ENCODE assay signal across 25 cellular contexts in genomic region chrX:22088326-22088725, GRCh38. TPM values are rescaled to one million over a fixed set of nuclear protein-coding genes. Genes with fewer than 3 reads are reported as not detected.
DNase-seq lines count a peak whose midpoint lies in the region; ATAC-seq lines count a peak whose summit lies in the region.
"Had no signal": no experiment of that assay in that cellular context is flagged by ENCODE, and none has a peak within 500 bp of the region (broad histone marks: within the 10 kb centered on the region; RNA-seq: fewer than 3 reads in every experiment).

No MANE protein-coding gene starts in this region.

- peaks cover 3% of the 10 kb centered on the region for H3K9me3 Mint-ChIP-seq in activated CD4-positive, alpha-beta T cell treated with anti-CD3 and anti-CD28 coated beads for 36 hours (ENCODE audit: low read depth)
- H3K9me3 Mint-ChIP-seq in activated naive CD4-positive, alpha-beta T cell treated with anti-CD3 and anti-CD28 coated beads for 36 hours, result peaks cover 5% of the 10 kb centered on the region
- peaks cover 8% of the 10 kb centered on the region for H3K9me3 Mint-ChIP-seq in activated T-helper 2 cell treated with anti-CD3 and anti-CD28 coated beads, Interferon-gamma antibody, Interleukin-2, Interleukin-4, amounts not matched to agents 10 μg/mL and 5 μg/mL and 100 μg/mL, durations not matched to agents 14 hours and 24 hours and 36 hours
- H3K9me3 Mint-ChIP-seq in stimulated activated naive CD8-positive, alpha-beta T cell treated with anti-CD3 and anti-CD28 coated beads, Interleukin-15, Interleukin-2, amounts not matched to agents 100 ng/mL and 50 ng/mL, for 24 hours, result peaks cover 7% of the 10 kb centered on the region
- H3K9me3 Mint-ChIP-seq: CD8-positive, alpha-beta memory T cell; HFFc6; IgD-negative memory B cell had no signal

- H3K27me3 Mint-ChIP-seq in activated CD4-positive, alpha-beta T cell treated with anti-CD3 and anti-CD28 coated beads for 36 hours, result no peaks in the 10 kb centered on the region
- H3K27me3 Mint-ChIP-seq in activated naive CD4-positive, alpha-beta T cell treated with anti-CD3 and anti-CD28 coated beads for 36 hours (ENCODE audit: low read depth), result no peaks in the 10 kb centered on the region
- H3K27me3 Mint-ChIP-seq in activated T-helper 2 cell treated with anti-CD3 and anti-CD28 coated beads, Interferon-gamma antibody, Interleukin-2, Interleukin-4, amounts not matched to agents 10 μg/mL and 5 μg/mL and 100 μg/mL, durations not matched to agents 14 hours and 24 hours and 36 hours (ENCODE audit: low read depth), result no peaks in the 10 kb centered on the region
- no peaks in the 10 kb centered on the region for H3K27me3 Mint-ChIP-seq in stimulated activated naive CD8-positive, alpha-beta T cell treated with anti-CD3 and anti-CD28 coated beads, Interleukin-15, Interleukin-2, amounts not matched to agents 100 ng/mL and 50 ng/mL, for 24 hours
- H3K27me3 Mint-ChIP-seq: IgD-negative memory B cell had no signal

- H3K4me3 Mint-ChIP-seq in activated CD4-positive, alpha-beta T cell treated with anti-CD3 and anti-CD28 coated beads for 36 hours, result no peak overlapping the region
- no peak overlapping the region for H3K4me3 Mint-ChIP-seq in activated naive CD4-positive, alpha-beta T cell treated with anti-CD3 and anti-CD28 coated beads for 36 hours
- no peak overlapping the region for H3K4me3 Mint-ChIP-seq in activated T-helper 2 cell treated with anti-CD3 and anti-CD28 coated beads, Interferon-gamma antibody, Interleukin-2, Interleukin-4, amounts not matched to agents 10 μg/mL and 5 μg/mL and 100 μg/mL, durations not matched to agents 14 hours and 24 hours and 36 hours (ENCODE audit: low read depth)
- H3K4me3 Mint-ChIP-seq in stimulated activated naive CD8-positive, alpha-beta T cell treated with anti-CD3 and anti-CD28 coated beads, Interleukin-15, Interleukin-2, amounts not matched to agents 100 ng/mL and 50 ng/mL, for 24 hours, result peak overlapping the region; percentile 62
- H3K4me3 Mint-ChIP-seq: CD14-positive monocyte; CD8-positive, alpha-beta memory T cell; HFFc6; IgD-negative memory B cell had no signal

- peaks cover 27% of the 10 kb centered on the region for H3K4me1 Mint-ChIP-seq in activated CD4-positive, alpha-beta T cell treated with anti-CD3 and anti-CD28 coated beads for 36 hours
- H3K4me1 Mint-ChIP-seq in activated naive CD4-positive, alpha-beta T cell treated with anti-CD3 and anti-CD28 coated beads for 36 hours (ENCODE audit: low read depth), result peaks cover 22% of the 10 kb centered on the region
- peaks cover 18% of the 10 kb centered on the region for H3K4me1 Mint-ChIP-seq in activated T-helper 2 cell treated with anti-CD3 and anti-CD28 coated beads, Interferon-gamma antibody, Interleukin-2, Interleukin-4, amounts not matched to agents 10 μg/mL and 5 μg/mL and 100 μg/mL, durations not matched to agents 14 hours and 24 hours and 36 hours (ENCODE audit: low read depth)
- H3K4me1 Mint-ChIP-seq in stimulated activated naive CD8-positive, alpha-beta T cell treated with anti-CD3 and anti-CD28 coated beads, Interleukin-15, Interleukin-2, amounts not matched to agents 100 ng/mL and 50 ng/mL, for 24 hours (ENCODE audit: low read depth), result peaks cover 47% of the 10 kb centered on the region
- H3K4me1 Mint-ChIP-seq: CD14-positive monocyte; CD8-positive, alpha-beta memory T cell; IgD-negative memory B cell had no signal

- no peak for DNase-seq in activated CD4-positive, alpha-beta T cell treated with anti-CD3 and anti-CD28 coated beads for 36 hours
- no peak for DNase-seq in activated CD4-positive, alpha-beta T cell treated with anti-CD3 and anti-CD28 coated beads for 4 hours
- no peak for DNase-seq in activated naive CD4-positive, alpha-beta T cell treated with anti-CD3 and anti-CD28 coated beads for 36 hours
- DNase-seq in activated naive CD4-positive, alpha-beta T cell treated with anti-CD3 and anti-CD28 coated beads, Interleukin-2, amount 50 U/mL, for 16 hours, result no peak
- no peak for DNase-seq in activated T-helper 2 cell treated with anti-CD3 and anti-CD28 coated beads, Interferon-gamma antibody, Interleukin-2, Interleukin-4, amounts not matched to agents 10 μg/mL and 5 μg/mL and 100 μg/mL, durations not matched to agents 14 hours and 24 hours and 36 hours (ENCODE audit: low spot score)
- DNase-seq: ACHN; BE2C; CD8-positive, alpha-beta memory T cell; DMS 273 treated with DMSO at 0.1 percent for 48 hours; DMS79; EL; GDM1; GOT3; HFFc6; MM.1S; NCI-H1694; NCI-H2029 treated with DMSO at 0.1 percent for 48 hours; NCI-H526 treated with DMSO at 0.1 percent for 48 hours; PC-9 had no signal

- intact Hi-C loops in activated CD4-positive, alpha-beta T cell treated with anti-CD3 and anti-CD28 coated beads for 36 hours (cut with DNase I, micrococcal nuclease), result no loop called here
- intact Hi-C loops in activated naive CD4-positive, alpha-beta T cell treated with anti-CD3 and anti-CD28 coated beads for 36 hours (cut with micrococcal nuclease), result loop anchor here (1.0 to 5.0 kb wide), 2 partner anchors 21 to 146 kb away; partner anchors contain the start of gene SMS
- intact Hi-C loops in activated T-helper 2 cell treated with anti-CD3 and anti-CD28 coated beads, Interferon-gamma antibody, Interleukin-2, Interleukin-4, amounts not matched to agents 10 μg/mL and 5 μg/mL and 100 μg/mL, durations not matched to agents 14 hours and 24 hours and 36 hours (cut with micrococcal nuclease), result no loop called here

- POLR2A ChIA-PET in activated CD4-positive, alpha-beta T cell treated with anti-CD3 and anti-CD28 coated beads for 36 hours (lab: Charles Lee), result no interaction called here

- peak; percentile 33 for ATAC-seq in activated CD4-positive, alpha-beta T cell treated with anti-CD3 and anti-CD28 coated beads for 36 hours
- ATAC-seq in GM18520 (IDR thresholded peaks at IDR 0.05; ENCODE audit: unreplicated experiment), result no peak
- ATAC-seq: GM12878, Right ventricle myocardium inferior had no signal

- H3K27ac Mint-ChIP-seq in activated CD4-positive, alpha-beta T cell treated with anti-CD3 and anti-CD28 coated beads for 36 hours, result peak overlapping the region; percentile 2
- peak overlapping the region; percentile 81 for H3K27ac Mint-ChIP-seq in activated naive CD4-positive, alpha-beta T cell treated with anti-CD3 and anti-CD28 coated beads for 36 hours
- H3K27ac Mint-ChIP-seq in activated T-helper 2 cell treated with anti-CD3 and anti-CD28 coated beads, Interferon-gamma antibody, Interleukin-2, Interleukin-4, amounts not matched to agents 10 μg/mL and 5 μg/mL and 100 μg/mL, durations not matched to agents 14 hours and 24 hours and 36 hours, result peak overlapping the region; percentile 63
- H3K27ac Mint-ChIP-seq in stimulated activated naive CD8-positive, alpha-beta T cell treated with anti-CD3 and anti-CD28 coated beads, Interleukin-15, Interleukin-2, amounts not matched to agents 100 ng/mL and 50 ng/mL, for 24 hours, result peak overlapping the region; percentile 95
- H3K27ac Mint-ChIP-seq: CD14-positive monocyte, HFFc6, IgD-negative memory B cell had no signal

- CTCF ChIA-PET in activated CD4-positive, alpha-beta T cell treated with anti-CD3 and anti-CD28 coated beads for 36 hours (lab: Charles Lee), result no interaction called here
- CTCF ChIA-PET in activated naive CD4-positive, alpha-beta T cell treated with anti-CD3 and anti-CD28 coated beads for 36 hours (lab: Charles Lee), result no interaction called here

- peaks cover 16% of the 10 kb centered on the region for H3K36me3 Mint-ChIP-seq in activated CD4-positive, alpha-beta T cell treated with anti-CD3 and anti-CD28 coated beads for 36 hours (ENCODE audit: low read depth)
- H3K36me3 Mint-ChIP-seq in activated naive CD4-positive, alpha-beta T cell treated with anti-CD3 and anti-CD28 coated beads for 36 hours (ENCODE audit: low read depth), result peaks cover 15% of the 10 kb centered on the region
- peaks cover 20% of the 10 kb centered on the region for H3K36me3 Mint-ChIP-seq in activated T-helper 2 cell treated with anti-CD3 and anti-CD28 coated beads, Interferon-gamma antibody, Interleukin-2, Interleukin-4, amounts not matched to agents 10 μg/mL and 5 μg/mL and 100 μg/mL, durations not matched to agents 14 hours and 24 hours and 36 hours (ENCODE audit: low read depth)
- peaks cover 53% of the 10 kb centered on the region for H3K36me3 Mint-ChIP-seq in stimulated activated naive CD8-positive, alpha-beta T cell treated with anti-CD3 and anti-CD28 coated beads, Interleukin-15, Interleukin-2, amounts not matched to agents 100 ng/mL and 50 ng/mL, for 24 hours (ENCODE audit: low read depth)
- H3K36me3 Mint-ChIP-seq: CD14-positive monocyte; CD8-positive, alpha-beta memory T cell; IgD-negative memory B cell had no signal

RNA-seq across cellular contexts. Expression of gene PHEX, which starts 56.2 kb away (rescaled TPM):
- total RNA-seq in activated CD4-positive, alpha-beta T cell treated with anti-CD3 and anti-CD28 coated beads for 36 hours, result 1 to 10 TPM; 3.0 to 3.7 TPM
- total RNA-seq in activated naive CD4-positive, alpha-beta T cell treated with anti-CD3 and anti-CD28 coated beads for 36 hours, result under 1 TPM; 0.31 to 0.64 TPM
- 7.6 and 7.8 TPM in 2 replicates for total RNA-seq in activated T-helper 2 cell treated with anti-CD3 and anti-CD28 coated beads, Interferon-gamma antibody, Interleukin-2, Interleukin-4, amounts not matched to agents 10 μg/mL and 5 μg/mL and 100 μg/mL, durations not matched to agents 14 hours and 24 hours and 36 hours

Comparison
In these comparisons a context has a peak if more than half of its experiments do, and no peak if none do; other contexts are left out.
1. H3K27ac Mint-ChIP-seq: peak in every context shown above with its lines; median percentile 95 in stimulated activated naive CD8-positive, alpha-beta T cell treated with anti-CD3 and anti-CD28 coated beads, Interleukin-15, Interleukin-2, amounts not matched to agents 100 ng/mL and 50 ng/mL, for 24 hours; 81 in activated naive CD4-positive, alpha-beta T cell treated with anti-CD3 and anti-CD28 coated beads for 36 hours; 63 in activated T-helper 2 cell treated with anti-CD3 and anti-CD28 coated beads, Interferon-gamma antibody, Interleukin-2, Interleukin-4, amounts not matched to agents 10 μg/mL and 5 μg/mL and 100 μg/mL, durations not matched to agents 14 hours and 24 hours and 36 hours; 2 in activated CD4-positive, alpha-beta T cell treated with anti-CD3 and anti-CD28 coated beads for 36 hours.